Comparison of ENCODE assay signal across 8 cellular contexts in the genomic region with DNA sequence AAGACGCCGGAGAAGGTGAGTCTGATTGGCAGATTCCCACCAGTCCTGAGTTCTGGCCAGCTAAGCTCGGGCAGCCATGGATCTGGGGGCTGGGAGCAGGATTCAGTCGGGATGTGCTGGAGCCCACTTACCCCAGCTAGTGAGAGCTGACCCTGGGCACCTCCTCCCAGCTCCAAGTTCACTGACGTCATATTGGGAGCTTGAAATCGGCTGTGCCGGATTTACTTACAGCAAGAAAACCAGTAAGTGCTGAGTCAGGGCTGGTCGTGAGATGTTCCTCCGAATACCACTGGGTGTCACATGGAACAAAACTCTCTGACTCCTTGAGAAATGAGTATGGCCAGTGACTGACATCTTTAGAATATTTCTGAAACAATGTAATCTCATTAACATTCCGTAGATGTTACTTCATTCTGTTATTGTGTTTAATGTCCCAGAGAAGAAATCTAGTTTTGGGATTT.
DNase-seq lines count a peak whose midpoint lies in the region; ATAC-seq, FAIRE-seq and TF ChIP-seq lines count a peak whose summit lies in the region.

No MANE protein-coding gene starts in this region.

- TF ChIP-seq POLR2A in GM12892 (IDR thresholded peaks at IDR 0.05; ENCODE audit: low read depth, low read length), result no peak

- no peak for TF ChIP-seq CTCF in fibroblast of villous mesenchyme (IDR thresholded peaks at IDR 0.05; ENCODE audit: insufficient read depth, low read depth, low read length)

- ATAC-seq in HG02798 (IDR thresholded peaks at IDR 0.05; ENCODE audit: poor library complexity, unreplicated experiment) (no peak), GM18511 (IDR thresholded peaks at IDR 0.05; ENCODE audit: unreplicated experiment) (no peak)

- DNase-seq in HCEC 1CT, result peak; percentile 81
- DNase-seq in RKO (ENCODE audit: low spot score), result peak; percentile 88
- peak; percentile 84 for DNase-seq in fibroblast of villous mesenchyme (ENCODE audit: low read depth)
- DNase-seq in pons (ENCODE audit: low spot score), result peak; percentile 83
- no peak for DNase-seq in GM12892 (ENCODE audit: insufficient read length)
- DNase-seq in activated gamma-delta T cell treated with Interleukin-2 at 50 U/mL for 16 hours, result no peak

- no peak for FAIRE-seq in GM12892 (lab: Jason Lieb, UNC)

- H3K4me3 ChIP-seq in fibroblast of villous mesenchyme (ENCODE audit: low read depth, low read length), result no peak overlapping the region

Comparison
In these comparisons a context has a peak if more than half of its experiments do, and no peak if none do; other contexts are left out.
1. DNase-seq: peak in HCEC 1CT (single experiment), RKO (single experiment), fibroblast of villous mesenchyme (single experiment) and pons (single experiment); none in GM12892 (single experiment) and activated gamma-delta T cell treated with Interleukin-2 at 50 U/mL for 16 hours (single experiment).